In the genomic region with DNA sequence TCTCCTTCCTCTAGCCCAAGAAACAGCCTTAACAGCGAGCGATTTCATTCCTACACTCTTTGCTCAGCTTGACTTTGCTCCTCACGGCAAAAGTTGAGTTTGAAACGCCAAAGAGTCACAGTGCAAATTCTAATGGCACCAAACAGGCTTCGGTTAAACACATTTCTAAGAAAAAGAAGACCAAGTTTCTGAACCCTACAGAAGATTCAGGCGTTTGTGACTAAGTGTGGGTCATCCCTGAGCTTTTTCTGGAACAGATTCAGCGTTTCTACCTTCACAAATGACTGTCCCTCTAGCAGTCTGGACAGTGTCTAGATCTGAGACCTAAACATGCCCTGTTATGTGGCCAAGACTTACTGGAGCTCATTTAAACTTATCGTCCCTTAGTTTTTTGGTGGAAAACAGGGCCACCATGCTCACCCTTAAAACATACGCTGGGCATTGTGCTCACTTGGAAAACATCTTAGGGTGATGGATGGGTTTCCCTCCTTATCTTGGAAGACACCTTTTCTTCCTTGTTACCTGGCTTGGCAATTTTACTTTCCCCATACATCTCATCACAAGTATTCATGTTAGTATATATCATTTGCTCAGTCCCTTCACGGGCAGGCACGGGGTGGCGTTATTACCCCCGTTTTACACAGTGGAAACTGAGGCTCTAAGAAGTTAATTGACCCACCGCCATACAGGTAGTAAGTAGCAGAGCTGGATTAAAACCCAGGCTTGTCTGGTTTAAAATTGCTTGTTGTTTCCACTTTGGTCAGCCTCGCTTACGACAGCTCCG, we compare ENCODE assay signal across 2 cellular contexts.
TF ChIP-seq lines count a peak whose summit lies in the region.

No MANE protein-coding gene starts in this region.

TF ChIP-seq in K562, 482 proteins besides CTCF, POLR2A, EP300 and RAD21:
- 0 out of 2 replicates have a peak, but pooled peaks have one; percentile 9 for TF ChIP-seq TEAD4 (IDR thresholded peaks at IDR 0.05; ENCODE audit: low read length)
- no peak for TF ChIP-seq TEAD4 (CRISPR knock-in tag; IDR thresholded peaks at IDR 0.05; ENCODE audit: borderline replicate concordance)
- TF ChIP-seq TCF3 (CRISPR knock-in tag; IDR thresholded peaks at IDR 0.05): peak; percentile 39; the same call in 1 of the 2 replicates
- TF ChIP-seq SMARCA4 (IDR thresholded peaks at IDR 0.05): 0 out of 2 replicates have a peak, but pooled peaks have one; percentile 12
- no peak for TF ChIP-seq JUNB (CRISPR knock-in tag; conservative IDR thresholded peaks at IDR 0.05)
- 0 out of 2 replicates have a peak, but pooled peaks have one; percentile 26 for TF ChIP-seq TAL1 (IDR thresholded peaks at IDR 0.05)
- 0 out of 2 replicates have a peak, but pooled peaks have one; percentile 7 for TF ChIP-seq MTA2 (IDR thresholded peaks at IDR 0.05; ENCODE audit: low read depth)
- TF ChIP-seq, protein P1, sequence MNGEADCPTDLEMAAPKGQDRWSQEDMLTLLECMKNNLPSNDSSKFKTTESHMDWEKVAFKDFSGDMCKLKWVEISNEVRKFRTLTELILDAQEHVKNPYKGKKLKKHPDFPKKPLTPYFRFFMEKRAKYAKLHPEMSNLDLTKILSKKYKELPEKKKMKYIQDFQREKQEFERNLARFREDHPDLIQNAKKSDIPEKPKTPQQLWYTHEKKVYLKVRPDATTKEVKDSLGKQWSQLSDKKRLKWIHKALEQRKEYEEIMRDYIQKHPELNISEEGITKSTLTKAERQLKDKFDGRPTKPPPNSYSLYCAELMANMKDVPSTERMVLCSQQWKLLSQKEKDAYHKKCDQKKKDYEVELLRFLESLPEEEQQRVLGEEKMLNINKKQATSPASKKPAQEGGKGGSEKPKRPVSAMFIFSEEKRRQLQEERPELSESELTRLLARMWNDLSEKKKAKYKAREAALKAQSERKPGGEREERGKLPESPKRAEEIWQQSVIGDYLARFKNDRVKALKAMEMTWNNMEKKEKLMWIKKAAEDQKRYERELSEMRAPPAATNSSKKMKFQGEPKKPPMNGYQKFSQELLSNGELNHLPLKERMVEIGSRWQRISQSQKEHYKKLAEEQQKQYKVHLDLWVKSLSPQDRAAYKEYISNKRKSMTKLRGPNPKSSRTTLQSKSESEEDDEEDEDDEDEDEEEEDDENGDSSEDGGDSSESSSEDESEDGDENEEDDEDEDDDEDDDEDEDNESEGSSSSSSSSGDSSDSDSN (IDR thresholded peaks at IDR 0.05; ENCODE audit: borderline replicate concordance in 1 of 2, low read depth in 2 of 2, low read length in 2 of 2): 0 out of 4 replicates have a peak, but pooled peaks of 1 of the 2 experiments have one; percentile 7
- TF ChIP-seq ZNF75A (CRISPR knock-in tag; IDR thresholded peaks at IDR 0.05): no peak
- TF ChIP-seq RNF2 (IDR thresholded peaks at IDR 0.05): no peak
- peak; percentile 59 for TF ChIP-seq MEIS2 (IDR thresholded peaks at IDR 0.05; ENCODE audit: partially characterized antibody)
- no peak for TF ChIP-seq PRDM10 (IDR thresholded peaks at IDR 0.05; ENCODE audit: partially characterized antibody)
- peak; percentile 66; the same call in 1 of the 2 replicates for TF ChIP-seq ZEB2 (IDR thresholded peaks at IDR 0.05)
- TF ChIP-seq CBFA2T3 (IDR thresholded peaks at IDR 0.05): peak; percentile 30; the same call in 1 of the 2 replicates
- TF ChIP-seq ARID1B (IDR thresholded peaks at IDR 0.05): 0 out of 2 replicates have a peak, but pooled peaks have one; percentile 33
- TF ChIP-seq POLR2H (tag; IDR thresholded peaks at IDR 0.05; ENCODE audit: low read depth): no peak
- TF ChIP-seq STAT5A (IDR thresholded peaks at IDR 0.05; ENCODE audit: borderline replicate concordance, low read length): no peak
- TF ChIP-seq ZSCAN32 (CRISPR knock-in tag; IDR thresholded peaks at IDR 0.05): no peak
- 0 out of 2 replicates have a peak, but pooled peaks have one; percentile 33 for TF ChIP-seq FOSL1 (tag; conservative IDR thresholded peaks at IDR 0.05)
- TF ChIP-seq ESRRA (IDR thresholded peaks at IDR 0.05; ENCODE audit: borderline replicate concordance, low read depth): no peak
TF ChIP-seq in K562: peak in this region for 11.

TF ChIP-seq in HepG2, 621 proteins besides CTCF, POLR2A, EP300 and RAD21:
- TF ChIP-seq TGIF2 (CRISPR knock-in tag; IDR thresholded peaks at IDR 0.05): no peak
- TF ChIP-seq, protein P2, sequence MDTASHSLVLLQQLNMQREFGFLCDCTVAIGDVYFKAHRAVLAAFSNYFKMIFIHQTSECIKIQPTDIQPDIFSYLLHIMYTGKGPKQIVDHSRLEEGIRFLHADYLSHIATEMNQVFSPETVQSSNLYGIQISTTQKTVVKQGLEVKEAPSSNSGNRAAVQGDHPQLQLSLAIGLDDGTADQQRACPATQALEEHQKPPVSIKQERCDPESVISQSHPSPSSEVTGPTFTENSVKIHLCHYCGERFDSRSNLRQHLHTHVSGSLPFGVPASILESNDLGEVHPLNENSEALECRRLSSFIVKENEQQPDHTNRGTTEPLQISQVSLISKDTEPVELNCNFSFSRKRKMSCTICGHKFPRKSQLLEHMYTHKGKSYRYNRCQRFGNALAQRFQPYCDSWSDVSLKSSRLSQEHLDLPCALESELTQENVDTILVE (CRISPR knock-in tag; IDR thresholded peaks at IDR 0.05): 0 out of 2 replicates have a peak, but pooled peaks have one; percentile 15
